Comparison of ENCODE assay signal across 8 cellular contexts in the genomic region with DNA sequence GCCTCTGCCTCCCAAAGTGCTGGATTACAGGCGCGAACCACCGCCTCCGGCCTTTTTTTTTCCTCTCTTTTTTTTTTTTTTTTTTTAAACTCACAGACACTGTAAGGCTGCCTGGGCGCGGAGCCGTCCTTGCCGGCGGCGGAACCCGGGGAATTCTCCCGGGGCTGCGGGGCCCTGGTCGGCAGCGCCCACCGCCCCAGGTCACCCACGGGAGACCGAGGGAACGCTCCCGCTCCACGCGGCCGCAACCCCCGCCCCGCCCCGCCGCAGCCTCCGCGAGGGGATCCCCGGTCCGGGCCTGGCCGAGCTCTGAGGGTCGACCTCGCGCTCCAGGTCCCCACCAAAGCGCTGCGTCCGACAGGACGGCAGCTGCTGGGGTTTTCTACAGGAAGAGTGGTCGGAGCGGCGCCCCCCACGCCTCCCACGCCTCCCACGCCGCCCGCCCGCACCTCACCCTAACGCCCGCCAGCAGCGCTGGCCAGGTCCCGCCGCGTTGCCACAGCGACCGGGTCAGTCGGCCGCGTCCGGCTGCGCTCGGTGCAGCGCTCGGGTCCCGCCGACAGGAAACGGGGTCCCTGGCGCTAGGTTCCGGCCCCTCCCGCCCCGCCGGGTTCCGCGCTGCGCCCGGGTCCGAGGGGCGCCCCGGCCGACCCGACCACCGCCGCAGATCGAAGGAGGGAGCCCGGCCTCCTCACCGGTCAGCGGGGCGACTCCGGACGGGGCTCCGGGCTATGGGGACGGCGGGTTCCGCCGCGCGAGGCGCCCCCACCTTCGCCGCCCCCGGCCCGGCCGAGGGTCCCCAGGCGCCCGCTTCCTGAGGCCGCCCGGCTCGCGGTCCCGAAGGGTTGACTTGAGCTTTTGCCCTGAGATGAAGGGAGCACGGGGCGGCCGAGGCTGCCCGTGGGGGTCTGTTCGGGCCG. TPM values are rescaled to one million over a fixed set of nuclear protein-coding genes. Genes with fewer than 3 reads are reported as not detected.
DNase-seq lines count a peak whose midpoint lies in the region; ATAC-seq, FAIRE-seq and TF ChIP-seq lines count a peak whose summit lies in the region.

A gene with protein sequence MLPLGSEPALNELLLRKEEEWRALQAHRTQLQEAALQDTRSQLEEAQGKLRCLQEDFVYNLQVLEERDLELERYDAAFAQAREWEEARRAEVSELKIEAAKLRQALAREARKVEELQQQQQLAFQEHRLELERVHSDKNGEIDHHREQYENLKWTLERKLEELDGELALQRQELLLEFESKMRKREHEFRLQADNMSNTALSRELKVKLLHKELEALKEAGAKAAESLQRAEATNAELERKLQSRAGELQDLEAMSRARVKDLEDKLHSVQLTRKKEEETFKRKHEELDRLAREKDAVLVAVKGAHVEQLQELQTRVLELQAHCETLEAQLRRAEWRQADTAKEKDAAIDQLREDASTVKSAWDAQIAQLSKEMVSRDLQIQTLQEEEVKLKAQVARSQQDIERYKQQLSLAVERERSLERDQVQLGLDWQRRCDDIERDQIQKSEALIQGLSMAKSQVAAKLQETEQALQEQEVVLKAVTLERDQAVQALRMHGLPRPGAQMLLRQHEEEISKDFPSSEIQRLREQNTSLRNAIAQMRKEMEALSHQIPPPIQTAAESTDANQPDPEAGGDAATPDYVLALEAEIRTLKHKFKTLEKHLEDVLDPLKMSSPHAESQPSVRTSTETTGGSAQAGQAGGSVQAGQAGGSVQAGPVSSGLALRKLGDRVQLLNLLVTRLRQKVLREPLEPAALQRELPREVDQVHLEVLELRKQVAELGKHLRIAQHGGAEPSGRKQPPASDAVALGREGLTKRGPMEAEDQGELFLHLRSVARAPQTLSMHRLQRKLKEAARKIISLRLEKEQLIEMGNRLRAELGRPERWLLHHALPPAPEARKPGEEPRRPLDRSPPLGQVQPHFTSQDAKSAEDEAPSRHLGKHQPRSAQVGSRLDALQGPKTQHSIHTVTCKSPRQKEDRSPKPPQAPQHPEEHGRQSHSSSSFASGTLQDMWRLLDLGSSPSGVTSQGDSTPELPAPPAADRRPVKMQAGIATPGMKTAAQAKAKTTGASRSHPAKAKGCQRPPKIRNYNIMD (minus strand): TSS at position 512 of the 920 bp plus-strand sequence. CDS start 10,898 bp downstream, outside the sequence.

- ATAC-seq in HG03045 (IDR thresholded peaks at IDR 0.05; ENCODE audit: unreplicated experiment) = peak; percentile 59

- peak within 1 kb of the TSS; percentile 84 for H3K4me3 ChIP-seq in epithelial cell of proximal tubule (ENCODE audit: low read depth, low read length)

- peak; percentile 89 for DNase-seq in ACHN
- DNase-seq in GM18507 (ENCODE audit: extremely low spot score, insufficient read length, low read depth) = peak; percentile 88
- DNase-seq in NCI-H69 (lab: John Stamatoyannopoulos, UW) = peak; percentile 93
- peak; percentile 93 for DNase-seq in activated CD8-positive, alpha-beta memory T cell treated with anti-CD3 and anti-CD28 coated beads, Interleukin-2, amount 50 U/mL, for 48 hours
- DNase-seq in epithelial cell of proximal tubule (ENCODE audit: low read depth) = no peak
- DNase-seq in middle frontal gyrus (ENCODE audit: extremely low spot score, low spot score) = peak; percentile 31
- peak; percentile 65 for DNase-seq in stimulated activated naive CD4-positive, alpha-beta T cell treated with Interleukin-2 at 50 U/mL for 16 hours (lab: John Stamatoyannopoulos, UW)

- no peak for TF ChIP-seq CTCF in epithelial cell of proximal tubule (conservative IDR thresholded peaks at IDR 0.05; ENCODE audit: low read depth, low read length)

- in situ Hi-C loops in ACHN (cut with HindIII; ENCODE audit: low pct_ligation_motif_present, low pct_unique_long_range_greater_than_20kb, low sequenced_read_pairs) = no loop called here

- FAIRE-seq in GM18507 (lab: Jason Lieb, UNC) = peak; percentile 71

RNA-seq across cellular contexts. Expression of the gene that starts here (rescaled TPM):
- 10.5 and 10.8 TPM in 2 replicates for total RNA-seq in epithelial cell of proximal tubule
